ENCODE assay signal across 32 cellular contexts in the genomic region with DNA sequence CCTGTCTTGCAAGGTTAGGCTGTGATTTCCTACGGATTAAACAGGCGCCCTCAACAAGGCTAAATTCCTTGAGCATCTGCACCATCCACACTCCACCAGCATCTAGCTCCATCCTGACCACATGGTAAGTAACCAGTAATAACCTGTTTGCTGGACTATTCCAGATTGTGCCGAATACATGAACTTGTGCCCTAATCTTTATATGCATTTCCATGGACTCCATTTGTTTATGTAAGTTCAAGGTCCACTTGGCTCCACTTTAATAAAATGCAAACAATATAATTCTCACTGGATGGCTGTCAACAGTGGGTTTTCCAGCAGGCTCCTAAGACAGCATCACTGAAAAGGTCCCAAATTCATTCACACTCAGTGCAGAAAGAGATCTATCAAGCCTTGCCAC.
"Had no signal": no experiment of that assay in that cellular context is flagged by ENCODE, and none has a peak within 500 bp of the region (broad histone marks: within the 10 kb centered on the region; RNA-seq: fewer than 3 reads in every experiment).

No MANE protein-coding gene starts in this region.

- H3K9me3 ChIP-seq: adrenal gland, SJSA1, SK-N-SH had no signal

- H3K36me3 ChIP-seq: adrenal gland, SJSA1 had no signal

- ATAC-seq: activated CD4-positive, alpha-beta T cell treated with anti-CD3 and anti-CD28 coated beads for 36 hours; activated CD4-positive, CD25-positive, alpha-beta regulatory T cell treated with anti-CD3 and anti-CD28 coated beads, Interleukin-2, amount 50 U/mL, for 24 hours; activated CD8-positive, alpha-beta T cell treated with anti-CD3 and anti-CD28 coated beads, Interleukin-2, amount 10 ng/mL, durations not matched to agents 7 days and 5 days; activated naive CD4-positive, alpha-beta T cell treated with anti-CD3 and anti-CD28 coated beads, Interleukin-2, amount 50 U/mL, for 72 hours; activated T-cell treated with anti-CD3 and anti-CD28 coated beads, Interleukin-2, amount 50 U/mL, for 4 hours; Panc1; WTC11 had no signal

- H3K9ac ChIP-seq: SK-N-SH had no signal

- H3K4me2 ChIP-seq: SK-N-SH had no signal

- H3K27ac ChIP-seq: adrenal gland, SJSA1 had no signal

- H3K4me1 ChIP-seq: SJSA1 had no signal

- H3K4me3 ChIP-seq: adrenal gland, SJSA1 had no signal

- H3K27me3 ChIP-seq: adrenal gland, SJSA1 had no signal

- FAIRE-seq: bronchial epithelial cell, TTC549 had no signal

- DNase-seq: activated CD4-positive, alpha-beta T cell treated with anti-CD3 and anti-CD28 coated beads for 36 hours; activated CD4-positive, alpha-beta T cell treated with anti-CD3 and anti-CD28 coated beads, Interleukin-2, amount 10 ng/mL, durations not matched to agents 7 days and 5 days; activated CD4-positive, alpha-beta T cell treated with anti-CD3 and anti-CD28 coated beads, Interleukin-2, amount 50 U/mL, for 48 hours; activated CD8-positive, alpha-beta memory T cell treated with anti-CD3 and anti-CD28 coated beads, Interleukin-2, amount 50 U/mL, for 4 hours; activated CD8-positive, alpha-beta T cell treated with anti-CD3 and anti-CD28 coated beads, Interleukin-2, amount 10 ng/mL, durations not matched to agents 7 days and 5 days; activated gamma-delta T cell treated with Interleukin-2 at 50 U/mL for 16 hours; activated naive CD4-positive, alpha-beta T cell treated with anti-CD3 and anti-CD28 coated beads for 36 hours; activated T-cell treated with anti-CD3 and anti-CD28 coated beads for 4 hours; activated T-cell treated with anti-CD3 and anti-CD28 coated beads, Interleukin-2, amount 50 U/mL, for 4 hours; adrenal gland; anterior cingulate cortex; caudate nucleus; Karpas-422; NCI-H1105; NCI-H1417 treated with DMSO at 0.1 percent for 48 hours; NCI-H187 treated with DMSO at 0.1 percent for 48 hours; NCI-H2081; NCI-H2171 treated with DMSO at 0.1 percent for 48 hours; NCI-H2227 treated with DMSO at 0.1 percent for 48 hours; NCI-H446; NCI-H510A treated with DMSO at 0.1 percent for 48 hours; NCI-H526 treated with DMSO at 0.1 percent for 48 hours; NCI-H774; SHP77 treated with DMSO at 0.1 percent for 48 hours; SK-N-SH had no signal
